In the genomic region with DNA sequence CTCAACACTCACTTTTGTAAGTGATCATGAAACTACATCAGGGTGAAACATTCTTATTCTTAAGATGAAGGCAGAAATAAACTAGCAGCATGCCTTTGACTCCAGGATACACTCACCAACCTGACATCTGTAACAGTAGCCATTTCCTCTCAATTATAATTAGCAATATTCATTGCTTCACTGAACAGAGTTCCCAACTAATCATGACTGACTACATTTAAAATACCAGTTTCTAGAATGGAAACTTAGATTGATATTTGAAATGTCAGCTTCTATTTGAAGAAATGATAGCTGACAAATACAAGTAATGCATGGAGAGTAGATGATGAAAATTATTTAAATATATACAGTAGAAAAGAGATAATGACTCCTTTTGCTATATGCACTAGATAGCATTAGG, we compare ENCODE assay signal across 20 cellular contexts.
DNase-seq lines count a peak whose midpoint lies in the region; ATAC-seq and TF ChIP-seq lines count a peak whose summit lies in the region.
"Had no signal": no experiment of that assay in that cellular context is flagged by ENCODE, and none has a peak within 500 bp of the region (broad histone marks: within the 10 kb centered on the region; RNA-seq: fewer than 3 reads in every experiment).

No MANE protein-coding gene starts in this region.

- H3K27ac ChIP-seq in osteoblast (ENCODE audit: low read depth, low read length), result no peak overlapping the region
- H3K27ac ChIP-seq: BLaER1 had no signal

- no peaks in the 10 kb centered on the region for H3K79me2 ChIP-seq in osteoblast (ENCODE audit: insufficient read depth, low read length)

- H3K27me3 ChIP-seq in osteoblast (ENCODE audit: insufficient read depth, low read length), result no peaks in the 10 kb centered on the region
- H3K27me3 ChIP-seq: BE2C, BLaER1 had no signal

- no peaks in the 10 kb centered on the region for H4K20me1 ChIP-seq in osteoblast (ENCODE audit: insufficient read depth, low read length)
- H4K20me1 ChIP-seq: BLaER1 had no signal

- no peak overlapping the region for H3K4me2 ChIP-seq in osteoblast (ENCODE audit: insufficient read depth, low read length)
- H3K4me2 ChIP-seq: BLaER1 had no signal

- TF ChIP-seq CTCF in osteoblast (IDR thresholded peaks at IDR 0.05; ENCODE audit: extremely low read depth, low read depth, low read length), result no peak

- no peaks in the 10 kb centered on the region for H3K9me3 ChIP-seq in osteoblast (ENCODE audit: low read depth, low read length)
- H3K9me3 ChIP-seq: BE2C, BLaER1 had no signal

- no peak overlapping the region for H2AFZ ChIP-seq in osteoblast (ENCODE audit: low read length)

- peak; percentile 21 for DNase-seq in NCI-H69 (lab: John Stamatoyannopoulos, UW)
- DNase-seq in SK-N-DZ (ENCODE audit: low spot score), result peak; percentile 10
- DNase-seq in osteoblast (ENCODE audit: insufficient read length, low spot score, missing footprints), result peak; percentile 4
- no peak for DNase-seq in HUDEP-2 (lab: John Stamatoyannopoulos, UW; ENCODE audit: unreplicated experiment in 76 of 76)
- DNase-seq: 8988T; ACHN; BE2C; C1 segment of cervical spinal cord; CD4-positive, alpha-beta memory T cell; CD4-positive, CD25-positive, alpha-beta regulatory T cell; CD8-positive, alpha-beta memory T cell; COR-L47; DMS 273 treated with DMSO at 0.1 percent for 48 hours; DMS153; DMS53; DMS79; DND-41; GF-D8 had no signal

- no peak overlapping the region for H3K4me3 ChIP-seq in osteoblast (ENCODE audit: insufficient read depth, low read length)
- H3K4me3 ChIP-seq: BLaER1 had no signal

- ATAC-seq in GM19023 (IDR thresholded peaks at IDR 0.05; ENCODE audit: unreplicated experiment), result no peak

- no peaks in the 10 kb centered on the region for H3K4me1 ChIP-seq in osteoblast (ENCODE audit: insufficient read depth, low read length)
- H3K4me1 ChIP-seq: BLaER1 had no signal

- no peaks in the 10 kb centered on the region for H3K36me3 ChIP-seq in osteoblast (ENCODE audit: insufficient read depth, low read length)
- H3K36me3 ChIP-seq: BE2C, BLaER1 had no signal

Comparison
In these comparisons a context has a peak if more than half of its experiments do, and no peak if none do; other contexts are left out.
1. DNase-seq: peak in NCI-H69 (single experiment), SK-N-DZ (single experiment) and osteoblast (single experiment); none in HUDEP-2 (0 of 76).